In genomic region chr6:75748743-75749538, GRCh38 we compare ENCODE assay signal across 1 cellular context.
TF ChIP-seq lines count a peak whose summit lies in the region.

TSS of gene MYO6 (plus strand) at chr6:75749239. CDS start at chr6:75817548, 68,309 bp downstream.

TF ChIP-seq in HEK293, 187 proteins besides CTCF, POLR2A, EP300 and RAD21 (continued from another document):
- TF ChIP-seq ZNF510 (tag by site-specific recombination; IDR thresholded peaks at IDR 0.05; ENCODE audit: insufficient replicate concordance) (no peak), AEBP2 (tag by site-specific recombination; IDR thresholded peaks at IDR 0.05; ENCODE audit: borderline replicate concordance) (no peak), ZSCAN16 (tag by site-specific recombination; IDR thresholded peaks at IDR 0.05) (no peak), ZNF416 (tag by site-specific recombination; IDR thresholded peaks at IDR 0.05) (no peak), ZNF10 (tag by site-specific recombination; IDR thresholded peaks at IDR 0.05) (peak; percentile 93; the same call in 1 of the 2 replicates), ZNF155 (tag by site-specific recombination; IDR thresholded peaks at IDR 0.05) (no peak), ZBTB20 (tag by site-specific recombination; IDR thresholded peaks at IDR 0.05) (peak; percentile 98), ZNF777 (tag by site-specific recombination; IDR thresholded peaks at IDR 0.05; ENCODE audit: borderline replicate concordance) (peak; percentile 79; the same call in 1 of the 2 replicates), SETDB1 (IDR thresholded peaks at IDR 0.05; ENCODE audit: insufficient read length, low read length) (no peak), ZNF596 (tag by site-specific recombination; IDR thresholded peaks at IDR 0.05) (no peak), ZNF169 (tag by site-specific recombination; IDR thresholded peaks at IDR 0.05) (no peak), ZNF112 (tag by site-specific recombination; IDR thresholded peaks at IDR 0.05) (no peak), ZNF37A (tag by site-specific recombination; IDR thresholded peaks at IDR 0.05) (no peak), TRIM28 (IDR thresholded peaks at IDR 0.05; ENCODE audit: borderline replicate concordance, low read length) (peak; percentile 75; the same call in 1 of the 2 replicates), ZNF398 (tag by site-specific recombination; IDR thresholded peaks at IDR 0.05) (no peak), ZBTB49 (tag by site-specific recombination; IDR thresholded peaks at IDR 0.05; ENCODE audit: low read depth) (no peak), KLF10 (tag by site-specific recombination; IDR thresholded peaks at IDR 0.05) (0 out of 2 replicates have a peak, but pooled peaks have one; percentile 8), PRDM2 (tag by site-specific recombination; IDR thresholded peaks at IDR 0.05; ENCODE audit: borderline replicate concordance) (no peak), ZNF600 (tag by site-specific recombination; IDR thresholded peaks at IDR 0.05) (no peak; the same call in 1 of the 2 replicates), ZNF549 (tag by site-specific recombination; IDR thresholded peaks at IDR 0.05) (no peak), ZNF324 (tag by site-specific recombination; IDR thresholded peaks at IDR 0.05) (peak; percentile 26; the same call in 1 of the 2 replicates), SALL2 (tag by site-specific recombination; IDR thresholded peaks at IDR 0.05; ENCODE audit: borderline replicate concordance) (no peak), ZNF473 (tag by site-specific recombination; IDR thresholded peaks at IDR 0.05) (no peak), ZNF76 (tag by site-specific recombination; IDR thresholded peaks at IDR 0.05; ENCODE audit: borderline replicate concordance, low read depth) (no peak; the same call in 1 of the 2 replicates), ZNF530 (tag by site-specific recombination; IDR thresholded peaks at IDR 0.05; ENCODE audit: low read depth) (no peak), ZNF610 (tag by site-specific recombination; IDR thresholded peaks at IDR 0.05; ENCODE audit: borderline replicate concordance) (peak; percentile 42; the same call in 1 of the 2 replicates), ZNF501 (tag by site-specific recombination; IDR thresholded peaks at IDR 0.05) (peak; percentile 88; the same call in 1 of the 2 replicates), PATZ1 (tag by site-specific recombination; IDR thresholded peaks at IDR 0.05) (0 out of 2 replicates have a peak, but pooled peaks have one; percentile 20), SP2 (tag by site-specific recombination; IDR thresholded peaks at IDR 0.05) (peak; percentile 30), KLF17 (tag by site-specific recombination; IDR thresholded peaks at IDR 0.05) (0 out of 2 replicates have a peak, but pooled peaks have one; percentile 13), ZNF529 (tag by site-specific recombination; IDR thresholded peaks at IDR 0.05; ENCODE audit: insufficient replicate concordance) (no peak), ZNF114 (tag by site-specific recombination; IDR thresholded peaks at IDR 0.05) (no peak), ZNF707 (tag by site-specific recombination; IDR thresholded peaks at IDR 0.05) (no peak), ZIC2 (tag by site-specific recombination; IDR thresholded peaks at IDR 0.05) (peak; percentile 67), ZNF19 (tag by site-specific recombination; IDR thresholded peaks at IDR 0.05; ENCODE audit: low read depth) (no peak), OVOL3 (tag by site-specific recombination; IDR thresholded peaks at IDR 0.05) (no peak), ZNF621 (tag by site-specific recombination; IDR thresholded peaks at IDR 0.05) (no peak), ATF2 (tag by site-specific recombination; IDR thresholded peaks at IDR 0.05; ENCODE audit: low read depth) (no peak), ZBTB6 (tag by site-specific recombination; IDR thresholded peaks at IDR 0.05) (no peak), ZNF292 (tag by site-specific recombination; IDR thresholded peaks at IDR 0.05; ENCODE audit: borderline replicate concordance, low read depth) (no peak), ZNF223 (tag by site-specific recombination; IDR thresholded peaks at IDR 0.05) (no peak), ZNF843 (tag by site-specific recombination; IDR thresholded peaks at IDR 0.05) (peak; percentile 13; the same call in 1 of the 2 replicates), ZNF747 (tag by site-specific recombination; IDR thresholded peaks at IDR 0.05) (no peak), PRDM1 (tag by site-specific recombination; IDR thresholded peaks at IDR 0.05) (no peak)
TF ChIP-seq in HEK293: peak in this region for 51.
